1 cellular context compared by ENCODE assay signal in genomic region chr12:108482717-108483212, GRCh38.
TF ChIP-seq lines count a peak whose summit lies in the region.

No MANE protein-coding gene starts in this region.

TF ChIP-seq in GM23338, 12 proteins besides CTCF, POLR2A, EP300 and RAD21:
- TF ChIP-seq REST (IDR thresholded peaks at IDR 0.05; ENCODE audit: unreplicated experiment), result no peak
- TF ChIP-seq ZNF114 (CRISPR knock-in tag; IDR thresholded peaks at IDR 0.05), result no peak
